Comparison of ENCODE assay signal across 31 cellular contexts in the genomic region with DNA sequence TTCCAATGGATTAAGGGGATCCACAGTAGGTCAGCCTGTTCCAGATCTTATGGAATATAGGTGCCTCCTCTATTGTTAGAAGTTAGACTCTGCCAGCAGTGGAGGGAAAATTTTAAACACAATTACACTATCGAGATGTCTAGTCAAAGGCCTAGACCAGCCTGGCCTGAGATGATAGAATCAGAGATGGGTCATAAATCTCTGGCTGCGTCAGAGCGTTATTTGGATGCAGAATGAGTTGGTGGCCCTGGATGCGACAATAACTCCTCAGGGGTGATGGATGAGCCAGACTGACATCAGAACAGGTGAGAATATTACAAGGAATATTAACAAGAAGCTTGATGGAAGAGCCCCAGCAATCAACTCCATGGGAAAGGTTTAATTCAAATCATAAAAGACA.
"Had no signal": no experiment of that assay in that cellular context is flagged by ENCODE, and none has a peak within 500 bp of the region (broad histone marks: within the 10 kb centered on the region; RNA-seq: fewer than 3 reads in every experiment).

No MANE protein-coding gene starts in this region.

- H3K36me3 ChIP-seq: ascending aorta, cardiac muscle cell had no signal

- FAIRE-seq: bronchial epithelial cell, TTC549 had no signal

- DNase-seq: activated B cell treated with CpG ODN at 0.5 μM for 24 hours; activated CD4-positive, alpha-beta memory T cell treated with anti-CD3 and anti-CD28 coated beads for 36 hours; activated CD4-positive, alpha-beta T cell treated with anti-CD3 and anti-CD28 coated beads for 4 hours; activated CD4-positive, alpha-beta T cell treated with anti-CD3 and anti-CD28 coated beads, Interleukin-2, amount 10 ng/mL, durations not matched to agents 24 days and 14 days; activated CD4-positive, alpha-beta T cell treated with anti-CD3 and anti-CD28 coated beads, Interleukin-2, amount 50 U/mL, for 1 hour; activated CD4-positive, alpha-beta T cell treated with anti-CD3 and anti-CD28 coated beads, Interleukin-2, amount 50 U/mL, for 4 hours; activated CD4-positive, CD25-positive, alpha-beta regulatory T cell treated with anti-CD3 and anti-CD28 coated beads, Interleukin-2, amount 50 U/mL, for 72 hours; activated CD8-positive, alpha-beta memory T cell treated with anti-CD3 and anti-CD28 coated beads, Interleukin-2, amount 50 U/mL, for 4 hours; activated CD8-positive, alpha-beta T cell treated with anti-CD3 and anti-CD28 coated beads for 36 hours; activated effector memory CD4-positive, alpha-beta T cell treated with anti-CD3 and anti-CD28 coated beads, Interleukin-2, amount 50 U/mL, for 16 hours; activated naive CD4-positive, alpha-beta T cell treated with anti-CD3 and anti-CD28 coated beads, Interleukin-2, amount 10 ng/mL, durations not matched to agents 7 days and 5 days; activated naive CD4-positive, alpha-beta T cell treated with Interleukin-2 at 50 U/mL for 16 hours; activated naive CD8-positive, alpha-beta T cell treated with anti-CD3 and anti-CD28 coated beads, Interleukin-2, amount 10 ng/mL, durations not matched to agents 7 days and 5 days; activated naive CD8-positive, alpha-beta T cell treated with anti-CD3 and anti-CD28 coated beads, Interleukin-2, amount 50 U/mL, for 24 hours; activated T-cell treated with anti-CD3 and anti-CD28 coated beads for 4 hours; activated T-cell treated with anti-CD3 and anti-CD28 coated beads, Interleukin-2, amount 50 U/mL, for 1 hour; activated T-cell treated with anti-CD3 and anti-CD28 coated beads, Interleukin-2, amount 50 U/mL, for 4 hours; activated T-cell treated with anti-CD3 and anti-CD28 coated beads, Interleukin-2, amount 50 U/mL, for 72 hours; amygdala; anterior cingulate cortex; caudate nucleus; cerebellar nuclear complex; T-helper 1 cell; T-helper 2 cell; T-helper 9 cell had no signal

- H3K27ac ChIP-seq: ascending aorta, cardiac muscle cell, VCaP had no signal

- H3K27me3 ChIP-seq: ascending aorta had no signal

- H3K4me3 ChIP-seq: ascending aorta, cardiac muscle cell had no signal

- ATAC-seq: activated CD8-positive, alpha-beta T cell treated with anti-CD3 and anti-CD28 coated beads for 36 hours; activated naive CD8-positive, alpha-beta T cell treated with anti-CD3 and anti-CD28 coated beads, Interleukin-2, amount 50 U/mL, for 24 hours; activated T-cell treated with anti-CD3 and anti-CD28 coated beads, Interleukin-2, amount 50 U/mL, for 4 hours; activated T-cell treated with anti-CD3 and anti-CD28 coated beads, Interleukin-2, amount 50 U/mL, for 72 hours; activated T-helper 17 cell treated with anti-CD3 and anti-CD28 coated beads, Interleukin-2, amount 50 U/mL, for 72 hours had no signal

- H3K9me3 ChIP-seq: ascending aorta had no signal
